In the genomic region with DNA sequence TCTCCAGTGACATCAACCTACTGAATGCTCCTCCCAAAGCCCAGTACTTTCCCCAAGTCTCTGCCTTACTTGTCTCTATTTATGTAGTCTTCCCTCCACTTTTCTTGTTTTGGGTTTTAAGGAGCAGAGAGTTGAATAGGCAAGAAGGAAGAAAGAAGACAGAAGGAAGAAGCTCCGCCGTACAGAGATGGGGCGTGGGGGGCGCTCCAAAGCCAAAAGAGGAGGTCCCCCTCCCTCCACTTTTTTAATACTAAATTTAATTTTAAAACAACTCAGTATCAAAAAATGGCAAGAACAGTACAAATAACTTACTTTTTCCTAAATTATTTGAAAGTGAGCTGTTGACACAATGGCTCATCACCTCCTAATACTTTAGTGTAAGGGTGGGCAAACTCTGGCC, we compare ENCODE assay signal across 1 cellular context.
TF ChIP-seq lines count a peak whose summit lies in the region.

No MANE protein-coding gene starts in this region.

TF ChIP-seq in H1, 55 proteins besides CTCF, POLR2A, EP300 and RAD21:
- TF ChIP-seq NANOG (IDR thresholded peaks at IDR 0.05; ENCODE audit: insufficient read depth, low read depth, low read length, poor library complexity, severe bottlenecking) (no peak), SP4 (IDR thresholded peaks at IDR 0.05; ENCODE audit: low read length) (no peak), SUZ12 (IDR thresholded peaks at IDR 0.05; ENCODE audit: low read length) (no peak), CTBP2 (IDR thresholded peaks at IDR 0.05; ENCODE audit: borderline replicate concordance, insufficient read depth, insufficient read length, low read length) (no peak), CHD2 (IDR thresholded peaks at IDR 0.05; ENCODE audit: low read length) (no peak), RNF2 (IDR thresholded peaks at IDR 0.05; ENCODE audit: borderline replicate concordance, low read depth, low read length, missing control alignments, poor library complexity, severe bottlenecking) (no peak), CEBPB (IDR thresholded peaks at IDR 0.05; ENCODE audit: low read depth, low read length) (no peak), MAFK (IDR thresholded peaks at IDR 0.05; ENCODE audit: low read depth, low read length) (no peak), SIX5 (IDR thresholded peaks at IDR 0.05; ENCODE audit: low read depth, low read length) (no peak), TEAD4 (IDR thresholded peaks at IDR 0.05; ENCODE audit: low read depth, low read length) (no peak), RXRA (IDR thresholded peaks at IDR 0.05; ENCODE audit: insufficient read depth, low read depth, low read length) (no peak), BCL11A (IDR thresholded peaks at IDR 0.05; ENCODE audit: low read depth in 2 of 2, low read length in 2 of 2) (no peak), PHF8 (conservative IDR thresholded peaks at IDR 0.05; ENCODE audit: low read depth, low read length) (no peak), CBX5 (IDR thresholded peaks at IDR 0.05; ENCODE audit: low read depth, low read length) (no peak), CBX8 (IDR thresholded peaks at IDR 0.05; ENCODE audit: borderline replicate concordance, low read depth, low read length) (no peak), GABPA (IDR thresholded peaks at IDR 0.05; ENCODE audit: borderline replicate concordance, insufficient read depth, low read length) (no peak), GTF2F1 (IDR thresholded peaks at IDR 0.05; ENCODE audit: borderline replicate concordance, low read depth, low read length) (no peak), POU5F1 (IDR thresholded peaks at IDR 0.05; ENCODE audit: low read depth, low read length) (no peak)
- TF ChIP-seq, protein P1, sequence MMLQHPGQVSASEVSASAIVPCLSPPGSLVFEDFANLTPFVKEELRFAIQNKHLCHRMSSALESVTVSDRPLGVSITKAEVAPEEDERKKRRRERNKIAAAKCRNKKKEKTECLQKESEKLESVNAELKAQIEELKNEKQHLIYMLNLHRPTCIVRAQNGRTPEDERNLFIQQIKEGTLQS (IDR thresholded peaks at IDR 0.05; ENCODE audit: insufficient read depth, low read depth, low read length), result no peak
